1 cellular context compared by ENCODE assay signal in genomic region chr1:44119525-44119924, GRCh38.
TF ChIP-seq lines count a peak whose summit lies in the region.

No MANE protein-coding gene starts in this region.

TF ChIP-seq in GM23338, 12 proteins besides CTCF, POLR2A, EP300 and RAD21 (continued from another document):
- TF ChIP-seq, protein P1, sequence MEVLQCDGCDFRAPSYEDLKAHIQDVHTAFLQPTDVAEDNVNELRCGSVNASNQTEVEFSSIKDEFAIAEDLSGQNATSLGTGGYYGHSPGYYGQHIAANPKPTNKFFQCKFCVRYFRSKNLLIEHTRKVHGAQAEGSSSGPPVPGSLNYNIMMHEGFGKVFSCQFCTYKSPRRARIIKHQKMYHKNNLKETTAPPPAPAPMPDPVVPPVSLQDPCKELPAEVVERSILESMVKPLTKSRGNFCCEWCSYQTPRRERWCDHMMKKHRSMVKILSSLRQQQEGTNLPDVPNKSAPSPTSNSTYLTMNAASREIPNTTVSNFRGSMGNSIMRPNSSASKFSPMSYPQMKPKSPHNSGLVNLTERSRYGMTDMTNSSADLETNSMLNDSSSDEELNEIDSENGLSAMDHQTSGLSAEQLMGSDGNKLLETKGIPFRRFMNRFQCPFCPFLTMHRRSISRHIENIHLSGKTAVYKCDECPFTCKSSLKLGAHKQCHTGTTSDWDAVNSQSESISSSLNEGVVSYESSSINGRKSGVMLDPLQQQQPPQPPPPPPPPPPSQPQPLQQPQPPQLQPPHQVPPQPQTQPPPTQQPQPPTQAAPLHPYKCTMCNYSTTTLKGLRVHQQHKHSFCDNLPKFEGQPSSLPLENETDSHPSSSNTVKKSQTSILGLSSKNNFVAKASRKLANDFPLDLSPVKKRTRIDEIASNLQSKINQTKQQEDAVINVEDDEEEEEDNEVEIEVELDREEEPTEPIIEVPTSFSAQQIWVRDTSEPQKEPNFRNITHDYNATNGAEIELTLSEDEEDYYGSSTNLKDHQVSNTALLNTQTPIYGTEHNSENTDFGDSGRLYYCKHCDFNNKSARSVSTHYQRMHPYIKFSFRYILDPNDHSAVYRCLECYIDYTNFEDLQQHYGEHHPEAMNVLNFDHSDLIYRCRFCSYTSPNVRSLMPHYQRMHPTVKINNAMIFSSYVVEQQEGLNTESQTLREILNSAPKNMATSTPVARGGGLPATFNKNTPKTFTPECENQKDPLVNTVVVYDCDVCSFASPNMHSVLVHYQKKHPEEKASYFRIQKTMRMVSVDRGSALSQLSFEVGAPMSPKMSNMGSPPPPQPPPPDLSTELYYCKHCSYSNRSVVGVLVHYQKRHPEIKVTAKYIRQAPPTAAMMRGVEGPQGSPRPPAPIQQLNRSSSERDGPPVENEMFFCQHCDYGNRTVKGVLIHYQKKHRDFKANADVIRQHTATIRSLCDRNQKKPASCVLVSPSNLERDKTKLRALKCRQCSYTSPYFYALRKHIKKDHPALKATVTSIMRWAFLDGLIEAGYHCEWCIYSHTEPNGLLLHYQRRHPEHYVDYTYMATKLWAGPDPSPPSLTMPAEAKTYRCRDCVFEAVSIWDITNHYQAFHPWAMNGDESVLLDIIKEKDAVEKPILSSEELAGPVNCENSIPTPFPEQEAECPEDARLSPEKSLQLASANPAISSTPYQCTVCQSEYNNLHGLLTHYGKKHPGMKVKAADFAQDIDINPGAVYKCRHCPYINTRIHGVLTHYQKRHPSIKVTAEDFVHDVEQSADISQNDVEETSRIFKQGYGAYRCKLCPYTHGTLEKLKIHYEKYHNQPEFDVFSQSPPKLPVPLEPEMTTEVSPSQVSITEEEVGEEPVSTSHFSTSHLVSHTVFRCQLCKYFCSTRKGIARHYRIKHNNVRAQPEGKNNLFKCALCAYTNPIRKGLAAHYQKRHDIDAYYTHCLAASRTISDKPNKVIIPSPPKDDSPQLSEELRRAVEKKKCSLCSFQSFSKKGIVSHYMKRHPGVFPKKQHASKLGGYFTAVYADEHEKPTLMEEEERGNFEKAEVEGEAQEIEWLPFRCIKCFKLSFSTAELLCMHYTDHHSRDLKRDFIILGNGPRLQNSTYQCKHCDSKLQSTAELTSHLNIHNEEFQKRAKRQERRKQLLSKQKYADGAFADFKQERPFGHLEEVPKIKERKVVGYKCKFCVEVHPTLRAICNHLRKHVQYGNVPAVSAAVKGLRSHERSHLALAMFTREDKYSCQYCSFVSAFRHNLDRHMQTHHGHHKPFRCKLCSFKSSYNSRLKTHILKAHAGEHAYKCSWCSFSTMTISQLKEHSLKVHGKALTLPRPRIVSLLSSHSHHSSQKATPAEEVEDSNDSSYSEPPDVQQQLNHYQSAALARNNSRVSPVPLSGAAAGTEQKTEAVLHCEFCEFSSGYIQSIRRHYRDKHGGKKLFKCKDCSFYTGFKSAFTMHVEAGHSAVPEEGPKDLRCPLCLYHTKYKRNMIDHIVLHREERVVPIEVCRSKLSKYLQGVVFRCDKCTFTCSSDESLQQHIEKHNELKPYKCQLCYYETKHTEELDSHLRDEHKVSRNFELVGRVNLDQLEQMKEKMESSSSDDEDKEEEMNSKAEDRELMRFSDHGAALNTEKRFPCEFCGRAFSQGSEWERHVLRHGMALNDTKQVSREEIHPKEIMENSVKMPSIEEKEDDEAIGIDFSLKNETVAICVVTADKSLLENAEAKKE (CRISPR knock-in tag; IDR thresholded peaks at IDR 0.05) = peak; percentile 82
- no peak for TF ChIP-seq EZH2 (IDR thresholded peaks at IDR 0.05; ENCODE audit: low read depth, unreplicated experiment)
